In the genomic region with DNA sequence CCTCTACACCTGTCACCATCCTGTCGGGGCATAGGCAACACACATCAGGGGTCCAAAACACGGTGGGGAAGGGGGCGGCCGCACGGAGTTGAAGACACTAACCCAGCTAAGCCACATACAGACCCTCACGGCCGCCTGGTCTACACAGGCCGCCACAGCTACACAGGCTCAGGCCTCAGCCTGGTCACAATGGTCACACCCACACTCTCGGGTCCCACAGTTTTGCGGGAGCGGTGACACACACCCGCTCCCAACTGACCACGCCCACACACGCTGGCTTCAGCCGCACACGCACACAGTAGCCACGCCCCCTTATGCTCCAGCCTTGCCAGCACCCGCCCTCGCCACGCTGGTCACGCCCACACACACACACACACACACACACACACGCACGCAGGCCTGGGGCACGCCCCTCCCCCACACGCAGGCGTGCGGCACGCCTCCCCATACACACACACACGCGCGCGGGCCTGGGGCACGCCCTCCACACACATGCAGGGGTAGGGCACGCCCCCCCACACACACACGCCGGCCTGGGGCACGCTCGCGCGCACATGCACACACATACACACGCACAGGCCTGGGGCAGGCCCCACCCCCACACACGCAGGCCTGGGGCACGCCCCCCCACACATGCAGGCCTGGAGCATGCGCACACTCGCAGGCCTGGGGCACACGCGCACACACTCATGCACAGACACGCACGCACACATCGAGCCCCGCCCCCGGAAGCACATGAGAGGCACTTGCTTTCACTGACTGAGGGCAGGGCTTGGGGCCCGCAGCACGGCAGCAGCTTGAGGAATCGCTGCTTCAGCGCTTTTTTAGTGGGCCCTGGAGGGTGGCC, we compare ENCODE assay signal across 8 cellular contexts. TPM values are rescaled to one million over a fixed set of nuclear protein-coding genes. Genes with fewer than 3 reads are reported as not detected.
DNase-seq lines count a peak whose midpoint lies in the region; ATAC-seq and FAIRE-seq lines count a peak whose summit lies in the region.

No MANE protein-coding gene starts in this region.

- H3K27me3 ChIP-seq in effector memory CD4-positive, alpha-beta T cell (replicated peaks; ENCODE audit: control insufficient read depth, insufficient read depth, low read length, poor library complexity, severe bottlenecking) = no peaks in the 10 kb centered on the region

- peak overlapping the region; percentile 43 for H3K4me3 ChIP-seq in effector memory CD4-positive, alpha-beta T cell (ENCODE audit: insufficient read depth, low read depth, low read length, poor library complexity, severe bottlenecking)

- no peaks in the 10 kb centered on the region for H3K9me3 ChIP-seq in effector memory CD4-positive, alpha-beta T cell (ENCODE audit: control insufficient read depth, low read length)

- H3K4me1 ChIP-seq in effector memory CD4-positive, alpha-beta T cell (ENCODE audit: control insufficient read depth, insufficient read depth, low read length, poor library complexity, severe bottlenecking) = peaks cover 52% of the 10 kb centered on the region

- H3K27ac ChIP-seq in effector memory CD4-positive, alpha-beta T cell (ENCODE audit: insufficient read depth, low read length, poor library complexity, severe bottlenecking) = peak overlapping the region; percentile 85

- peak; percentile 97 for FAIRE-seq in GM19239 (lab: Jason Lieb, UNC)

- no peaks in the 10 kb centered on the region for H3K36me3 ChIP-seq in effector memory CD4-positive, alpha-beta T cell (ENCODE audit: control insufficient read depth, insufficient read depth, low read length)

- ATAC-seq in HG03432 (IDR thresholded peaks at IDR 0.05; ENCODE audit: unreplicated experiment) = peak; percentile 67

- peak; percentile 81 for DNase-seq in Ammon's horn (ENCODE audit: low spot score)
- DNase-seq in GM19239 (ENCODE audit: insufficient read length, low spot score) = peak; percentile 74
- DNase-seq in NCI-H82 (lab: John Stamatoyannopoulos, UW) = peak; percentile 93
- peak; percentile 94 for DNase-seq in activated CD8-positive, alpha-beta memory T cell treated with anti-CD3 and anti-CD28 coated beads for 24 hours
- peak; percentile 94 to 95 (median 95) for DNase-seq in effector memory CD4-positive, alpha-beta T cell
- peak; percentile 96 for DNase-seq in mesenteric fat pad (ENCODE audit: low spot score)
- peak; percentile 64 for DNase-seq in stimulated activated CD8-positive, alpha-beta memory T cell treated with anti-CD3 and anti-CD28 coated beads, Interleukin-15, amount 100 ng/mL, for 24 hours (ENCODE audit: low read depth)

RNA-seq across cellular contexts. Expression of a gene that starts 12.3 kb away (rescaled TPM):
- total RNA-seq in mesenteric fat pad = 92.7 TPM

RNA-seq across cellular contexts. Expression of a gene that starts 13.1 kb away (rescaled TPM):
- 151 TPM for total RNA-seq in mesenteric fat pad

RNA-seq across cellular contexts. Expression of a gene that starts 47.3 kb away (rescaled TPM):
- 18.8 TPM for total RNA-seq in mesenteric fat pad

RNA-seq across cellular contexts. Expression of a gene that starts 54.6 kb away (rescaled TPM):
- not detected for total RNA-seq in mesenteric fat pad

Comparison
In these comparisons a context has a peak if more than half of its experiments do, and no peak if none do; other contexts are left out.
1. Peak in every context shown above with its lines: DNase-seq, ATAC-seq, H3K4me3 ChIP-seq and H3K27ac ChIP-seq.